In the genomic region with DNA sequence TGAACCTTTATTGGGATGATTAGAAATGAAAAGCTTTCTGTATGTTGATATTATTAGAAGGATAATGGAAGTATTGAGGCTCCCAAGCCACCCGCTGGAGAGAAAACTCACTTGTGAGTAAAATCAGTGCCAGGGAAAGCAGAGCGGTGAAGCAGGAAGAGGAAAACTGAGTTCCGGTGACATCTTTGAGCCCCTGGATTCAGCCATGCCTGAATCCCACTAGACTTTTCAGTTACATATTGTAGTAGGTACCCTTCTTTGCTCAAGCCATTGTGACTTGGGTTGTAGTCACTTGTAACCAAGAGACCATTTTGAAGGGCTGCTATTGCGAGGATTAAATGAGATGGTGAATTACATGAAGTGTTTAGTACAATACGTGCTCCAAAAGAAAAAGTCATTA, we compare ENCODE assay signal across 27 cellular contexts.
"Had no signal": no experiment of that assay in that cellular context is flagged by ENCODE, and none has a peak within 500 bp of the region (broad histone marks: within the 10 kb centered on the region; RNA-seq: fewer than 3 reads in every experiment).

No MANE protein-coding gene starts in this region.

- H3K4me2 ChIP-seq: neural progenitor cell, smooth muscle cell had no signal

- H2AFZ ChIP-seq: neural progenitor cell, parathyroid adenoma had no signal

- H3K4me3 ChIP-seq: neural progenitor cell, ovary, psoas muscle, skin epidermis, smooth muscle cell, spleen, stomach, thoracic aorta, thyroid gland, tibial nerve, upper lobe of left lung, vagina had no signal

- DNase-seq: naive thymus-derived CD4-positive, alpha-beta T cell; natural killer cell; occipital lobe; ovary; posterior cingulate gyrus; psoas muscle; spleen; stimulated activated CD4-positive, alpha-beta T cell treated with anti-CD3 and anti-CD28 coated beads, Interleukin-15, amount 100 ng/mL, for 24 hours; stimulated activated CD4-positive, alpha-beta T cell treated with anti-CD3 and anti-CD28 coated beads, Interleukin-2, amount 100 ng/mL, for 24 hours; stimulated activated CD4-positive, alpha-beta T cell treated with anti-CD3 and anti-CD28 coated beads, Interleukin-2, amount 100 ng/mL, for 48 hours; stimulated activated CD4-positive, alpha-beta T cell treated with anti-CD3 and anti-CD28 coated beads, Interleukin-4, amount 100 ng/mL, for 24 hours; stimulated activated naive B cell treated with anti-CD40 and anti-IgM and Interleukin-4, amounts not matched to agents 10 μg/mL and 1 μg/mL and 100 μg/mL, for 72 hours; stimulated activated naive CD4-positive, alpha-beta T cell treated with Interleukin-2 at 50 U/mL for 16 hours; stomach; thyroid gland had no signal

- ATAC-seq: naive thymus-derived CD4-positive, alpha-beta T cell; natural killer cell; psoas muscle; right cardiac atrium; sciatic nerve; stimulated activated effector memory CD8-positive, alpha-beta T cell treated with anti-CD3 and anti-CD28 coated beads, Interleukin-12 subunit alpha, Interleukin-12 subunit beta, amount 100 ng/mL, for 72 hours; stimulated activated naive B cell treated with anti-CD40 and anti-IgM and Interleukin-4, amounts not matched to agents 10 μg/mL and 1 μg/mL and 100 μg/mL, for 72 hours had no signal

- H3K36me3 ChIP-seq: neural progenitor cell, ovary, spleen, stomach, thoracic aorta, thyroid gland, tibial nerve, upper lobe of left lung, vagina had no signal

- H3K9ac ChIP-seq: neural progenitor cell, parathyroid adenoma had no signal

- H3K4me1 ChIP-seq: neural progenitor cell, parathyroid adenoma, psoas muscle, vagina had no signal

- H3K79me2 ChIP-seq: parathyroid adenoma had no signal

- H3K27ac ChIP-seq: neural progenitor cell, ovary, parathyroid adenoma, psoas muscle, stomach, thoracic aorta, thyroid gland, tibial nerve, upper lobe of left lung, vagina had no signal

- H3K27me3 ChIP-seq: neural progenitor cell, ovary, spleen, stomach, thyroid gland, tibial nerve, upper lobe of left lung, vagina had no signal

- H3K9me3 ChIP-seq: ovary, psoas muscle, spleen, stomach, thoracic aorta, thyroid gland, tibial nerve, upper lobe of left lung, vagina had no signal

- FAIRE-seq: urothelium cell line had no signal
